In the genomic region with DNA sequence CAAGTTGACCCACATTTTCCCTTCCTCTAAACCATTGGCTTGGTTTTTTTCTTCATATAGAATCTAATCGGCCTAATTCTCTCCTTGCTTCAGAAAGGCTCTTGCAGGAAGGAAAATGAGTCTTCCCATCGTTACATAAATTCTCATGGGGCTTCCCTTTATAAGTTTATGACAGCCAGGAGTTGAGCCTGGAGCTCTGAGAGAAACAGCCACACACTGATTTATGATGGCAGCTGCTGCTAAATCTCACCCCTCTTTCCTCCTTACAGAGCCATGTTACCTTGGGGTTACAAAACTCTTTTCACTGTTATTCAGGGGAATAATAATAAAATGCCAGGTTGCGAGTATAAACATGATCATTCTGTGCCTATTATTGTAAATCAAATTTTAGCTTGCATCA, we compare ENCODE assay signal across 21 cellular contexts. TPM values are rescaled to one million over a fixed set of nuclear protein-coding genes. Genes with fewer than 3 reads are reported as not detected.
DNase-seq lines count a peak whose midpoint lies in the region; ATAC-seq and TF ChIP-seq lines count a peak whose summit lies in the region.
"Had no signal": no experiment of that assay in that cellular context is flagged by ENCODE, and none has a peak within 500 bp of the region (broad histone marks: within the 10 kb centered on the region; RNA-seq: fewer than 3 reads in every experiment).

No MANE protein-coding gene starts in this region.

- peaks cover 1% of the 10 kb centered on the region for H3K27me3 Mint-ChIP-seq in endodermal cell (ENCODE audit: insufficient read depth)
- H3K27me3 Mint-ChIP-seq: B cell had no signal

- peaks cover 17% of the 10 kb centered on the region for H3K4me1 ChIP-seq in A673 (ENCODE audit: insufficient read depth, low read length, poor library complexity, severe bottlenecking)
- H3K4me1 ChIP-seq in SJCRH30 = peaks cover 26% of the 10 kb centered on the region
- H3K4me1 ChIP-seq in endodermal cell (ENCODE audit: control insufficient read depth, insufficient read depth, low read length) = no peaks in the 10 kb centered on the region

- no peaks in the 10 kb centered on the region for H3K9me3 ChIP-seq in A673 (ENCODE audit: low read depth, low read length, poor library complexity, severe bottlenecking)
- H3K9me3 ChIP-seq in SJCRH30 (replicated peaks) = no peaks in the 10 kb centered on the region
- no peaks in the 10 kb centered on the region for H3K9me3 ChIP-seq in neural cell (ENCODE audit: low read length)
- no peaks in the 10 kb centered on the region for H3K9me3 ChIP-seq in endodermal cell (ENCODE audit: control insufficient read depth, low read length)
- H3K9me3 ChIP-seq: HAP-1 had no signal

- H3F3A ChIP-seq in neural cell (ENCODE audit: insufficient read depth, low read length, poor library complexity, severe bottlenecking) = peaks cover 8% of the 10 kb centered on the region

- no peak for TF ChIP-seq EP300 in neural cell (conservative IDR thresholded peaks at IDR 0.05; ENCODE audit: poor library complexity, severe bottlenecking)

- DNase-seq in A673 (ENCODE audit: low spot score) (peak; percentile 26), CD1c-positive myeloid dendritic cell (ENCODE audit: extremely low spot score) (peak; percentile 18), SJCRH30 (peak; percentile 44 to 78), DMS153 treated with DMSO at 0.1 percent for 48 hours (lab: John Stamatoyannopoulos, UW; ENCODE audit: unreplicated experiment) (no peak), C1 segment of cervical spinal cord (lab: John Stamatoyannopoulos, UW) (no peak), endodermal cell (no peak)
- DNase-seq: 8988T; Calu3; CD8-positive, alpha-beta T cell; DMS53; DND-41; EL; GM23248 had no signal

- BruUV-seq in A673 (replicated peaks; lab: Mats Ljungman, UMichigan) = no TSS peak

- no peak overlapping the region for H3K27ac Mint-ChIP-seq in endodermal cell
- H3K27ac Mint-ChIP-seq: B cell; CD14-positive monocyte; CD8-positive, alpha-beta T cell had no signal

- intact Hi-C loops in A673 (cut with micrococcal nuclease; ENCODE audit: unreplicated experiment) = no loop called here

- no peak for ATAC-seq in GM18867 (IDR thresholded peaks at IDR 0.05; ENCODE audit: unreplicated experiment)
- ATAC-seq: CD8-positive, alpha-beta T cell; GM12878 had no signal

- TF ChIP-seq CTCF in A673 (conservative IDR thresholded peaks at IDR 0.05; ENCODE audit: low read depth, low read length) (no peak), neural cell (IDR thresholded peaks at IDR 0.05; ENCODE audit: poor library complexity, severe bottlenecking) (no peak), endodermal cell (conservative IDR thresholded peaks at IDR 0.05) (no peak)

- H3K27ac ChIP-seq in A673 (ENCODE audit: low read depth, low read length, poor library complexity, severe bottlenecking) = peak overlapping the region; percentile 33
- H3K27ac ChIP-seq in SJCRH30 = peak overlapping the region; percentile 2; the same call in 1 of the 2 replicates
- peak overlapping the region; percentile 72 for H3K27ac ChIP-seq in neural cell (ENCODE audit: low read length)
- no peak overlapping the region for H3K27ac ChIP-seq in endodermal cell (ENCODE audit: low read depth, low read length)
- H3K27ac ChIP-seq: GM23248 had no signal

- H3K36me3 ChIP-seq in A673 (ENCODE audit: insufficient read depth, low read length, poor library complexity, severe bottlenecking) = no peaks in the 10 kb centered on the region
- no peaks in the 10 kb centered on the region for H3K36me3 ChIP-seq in SJCRH30
- no peaks in the 10 kb centered on the region for H3K36me3 ChIP-seq in neural cell (ENCODE audit: insufficient read depth, low read length)
- H3K36me3 ChIP-seq in endodermal cell (ENCODE audit: control insufficient read depth, insufficient read depth, low read length) = no peaks in the 10 kb centered on the region
- H3K36me3 ChIP-seq: HAP-1 had no signal

- H2AFZ ChIP-seq in neural cell (ENCODE audit: low read depth, low read length) = no peak overlapping the region
- H2AFZ ChIP-seq: GM23248 had no signal

- H3K4me3 ChIP-seq in A673 (ENCODE audit: low read depth, low read length, poor library complexity, severe bottlenecking) = no peak overlapping the region
- no peak overlapping the region for H3K4me3 ChIP-seq in SJCRH30
- H3K4me3 ChIP-seq in neural cell (ENCODE audit: low read length) = peak overlapping the region; percentile 30
- H3K4me3 ChIP-seq in endodermal cell (ENCODE audit: low read length) = no peak overlapping the region
- H3K4me3 ChIP-seq: GM12878, GM23248, HAP-1 had no signal

- no peak overlapping the region for H3K4me3 Mint-ChIP-seq in endodermal cell
- H3K4me3 Mint-ChIP-seq: B cell; CD14-positive monocyte; CD8-positive, alpha-beta T cell had no signal

- 80 to 91% methylated on average over 3 of the region's 3 CpGs for WGBS in endodermal cell (ENCODE audit: insufficient coverage in 1 of 2, insufficient read length in 1 of 2), 2 experiments

- H3K27me3 ChIP-seq in A673 (replicated peaks; ENCODE audit: insufficient read depth, low read depth, low read length, poor library complexity) (no peaks in the 10 kb centered on the region), SJCRH30 (no peaks in the 10 kb centered on the region), neural cell (ENCODE audit: insufficient read depth, low read depth, low read length) (no peaks in the 10 kb centered on the region), endodermal cell (ENCODE audit: control insufficient read depth, insufficient read depth, low read length, poor library complexity, severe bottlenecking) (no peaks in the 10 kb centered on the region)

- POLR2A ChIA-PET in A673 (lab: Charles Lee; ENCODE audit: low non-redundant PET) = interaction anchor here (0.6 kb wide), 1 partner anchor 721 kb away, joined by 3 read pairs; no protein-coding TSS in a partner anchor

- H3K9ac ChIP-seq in neural cell (ENCODE audit: low read length) (peak overlapping the region; percentile 28), endodermal cell (ENCODE audit: extremely low read depth, low read length, poor library complexity, severe bottlenecking) (no peak overlapping the region)
- H3K9ac ChIP-seq: GM23248 had no signal

- no peaks in the 10 kb centered on the region for H3K9me2 ChIP-seq in neural cell (ENCODE audit: insufficient read depth, low read length)

- H3K79me2 ChIP-seq in neural cell (replicated peaks; ENCODE audit: insufficient read depth, low read length) = no peaks in the 10 kb centered on the region

- CTCF ChIA-PET in A673 (lab: Charles Lee) = no interaction called here

- H3K4me2 ChIP-seq in neural cell (ENCODE audit: low read length) = peak overlapping the region; percentile 34

- H3K4me1 Mint-ChIP-seq in endodermal cell = peaks cover 14% of the 10 kb centered on the region

- no peak for TF ChIP-seq RAD21 in neural cell (conservative IDR thresholded peaks at IDR 0.05)

- no peaks in the 10 kb centered on the region for H3K36me3 Mint-ChIP-seq in endodermal cell (ENCODE audit: low read depth)
- H3K36me3 Mint-ChIP-seq: CD14-positive monocyte; CD8-positive, alpha-beta T cell had no signal

- no peaks in the 10 kb centered on the region for H4K20me1 ChIP-seq in neural cell (ENCODE audit: insufficient read depth)

- no peaks in the 10 kb centered on the region for H3K9me3 Mint-ChIP-seq in endodermal cell
- H3K9me3 Mint-ChIP-seq: CD8-positive, alpha-beta T cell had no signal

TF ChIP-seq in neural cell, 6 proteins besides CTCF, POLR2A, EP300 and RAD21 (continues in another document):
- TF ChIP-seq MXI1 (conservative IDR thresholded peaks at IDR 0.05; ENCODE audit: poor library complexity, severe bottlenecking) (no peak), POLR2AphosphoS5 (IDR thresholded peaks at IDR 0.05) (no peak), TAF1 (IDR thresholded peaks at IDR 0.05; ENCODE audit: low read depth) (no peak)

RNA-seq across cellular contexts. Expression of a gene that starts 5.2 kb away (rescaled TPM):
- total RNA-seq in A673 (2021) (59.2 and 67.1 TPM in 2 replicates), endodermal cell (10 to 100 TPM; 27.5 to 33.0 TPM)
- total RNA-seq in SJCRH30 (2014; rRNA removed; shearing (Covaris generic)) = 46.8 and 50.5 TPM in 2 replicates
- polyA plus RNA-seq in neural cell = 82.1 and 108 TPM in 2 replicates
- 83.3 and 93.9 TPM in 2 replicates for polyA minus RNA-seq in neural cell
- polyA plus RNA-seq in endodermal cell (2013, experiment 1 of 2) = 33.7 TPM
- 31.9 TPM for polyA plus RNA-seq in endodermal cell (2013, experiment 2 of 2)

RNA-seq across cellular contexts. Expression of a gene that starts 5.7 kb away (rescaled TPM):
- total RNA-seq in A673 (2021) (0.57 and 0.75 TPM in 2 replicates), endodermal cell (not detected)
- 0.25 and 0.42 TPM in 2 replicates for total RNA-seq in SJCRH30 (2014; rRNA removed; shearing (Covaris generic))
- polyA plus RNA-seq in neural cell = not detected in 2 replicates
- polyA minus RNA-seq in neural cell = not detected in 2 replicates
- 0.04 TPM for polyA plus RNA-seq in endodermal cell (2013, experiment 1 of 2)
- polyA plus RNA-seq in endodermal cell (2013, experiment 2 of 2) = 0.17 TPM
- total RNA-seq: B cell; Calu3; CD8-positive, alpha-beta T cell; G401; GM23248; H4 had no signal

RNA-seq across cellular contexts. Expression of a gene that starts 40.0 kb away (rescaled TPM):
- total RNA-seq in A673 (2021) (35.1 and 40.1 TPM in 2 replicates), endodermal cell (10 to 100 TPM; 66.5 to 71.4 TPM)
- total RNA-seq in SJCRH30 (2014; rRNA removed; shearing (Covaris generic)) = 55.0 and 57.3 TPM in 2 replicates
- polyA plus RNA-seq in neural cell = 49.6 and 61.4 TPM in 2 replicates
- polyA minus RNA-seq in neural cell = 36.0 and 38.2 TPM in 2 replicates
- 74.8 TPM for polyA plus RNA-seq in endodermal cell (2013, experiment 1 of 2)
- 65.1 TPM for polyA plus RNA-seq in endodermal cell (2013, experiment 2 of 2)

RNA-seq across cellular contexts. Expression of a gene that starts 49.1 kb away (rescaled TPM):
- total RNA-seq in A673 (2021) (46.7 and 52.4 TPM in 2 replicates), endodermal cell (100 to 1,000 TPM in 1 of 2 donors, 10 to 100 TPM in 1; 90.9 to 118 TPM)
- 58.9 and 74.2 TPM in 2 replicates for total RNA-seq in SJCRH30 (2014; rRNA removed; shearing (Covaris generic))
- 28.9 and 32.2 TPM in 2 replicates for polyA plus RNA-seq in neural cell
- polyA minus RNA-seq in neural cell = 21.2 and 29.9 TPM in 2 replicates
- polyA plus RNA-seq in endodermal cell (2013, experiment 1 of 2) = 73.3 TPM
- polyA plus RNA-seq in endodermal cell (2013, experiment 2 of 2) = 64.5 TPM

Comparison
In these comparisons a context has a peak if more than half of its experiments do, and no peak if none do; other contexts are left out.
1. DNase-seq: peak in A673 (single experiment), CD1c-positive myeloid dendritic cell (single experiment) and SJCRH30 (2 of 2); none in DMS153 treated with DMSO at 0.1 percent for 48 hours (single experiment), C1 segment of cervical spinal cord (0 of 14) and endodermal cell (single experiment).